41 cellular contexts compared by ENCODE assay signal in genomic region chr18:54557958-54558357, GRCh38. TPM values are rescaled to one million over a fixed set of nuclear protein-coding genes. Genes with fewer than 3 reads are reported as not detected.
"Had no signal": no experiment of that assay in that cellular context is flagged by ENCODE, and none has a peak within 500 bp of the region (broad histone marks: within the 10 kb centered on the region; RNA-seq: fewer than 3 reads in every experiment).

No MANE protein-coding gene starts in this region.

- H3K4me3 Mint-ChIP-seq: activated CD4-positive, alpha-beta memory T cell treated with anti-CD3 and anti-CD28 coated beads for 36 hours; activated CD4-positive, alpha-beta T cell treated with anti-CD3 and anti-CD28 coated beads for 36 hours; activated CD4-positive, alpha-beta T cell treated with anti-CD3 and anti-CD28 coated beads, Interleukin-2, amount 10 ng/mL, durations not matched to agents 24 days and 14 days; activated CD8-positive, alpha-beta memory T cell treated with anti-CD3 and anti-CD28 coated beads, Interleukin-2, amount 10 ng/mL, durations not matched to agents 7 days and 5 days; activated CD8-positive, alpha-beta T cell treated with anti-CD3 and anti-CD28 coated beads, Interleukin-2, amount 10 ng/mL, durations not matched to agents 7 days and 5 days; activated naive CD4-positive, alpha-beta T cell treated with anti-CD3 and anti-CD28 coated beads for 36 hours; activated naive CD4-positive, alpha-beta T cell treated with anti-CD3 and anti-CD28 coated beads, Interleukin-2, amount 50 U/mL, for 24 hours; activated naive CD8-positive, alpha-beta T cell treated with anti-CD3 and anti-CD28 coated beads for 36 hours; activated naive CD8-positive, alpha-beta T cell treated with anti-CD3 and anti-CD28 coated beads, Interleukin-2, amount 50 U/mL, for 24 hours; activated T-helper 1 cell treated with anti-CD3 and anti-CD28 coated beads, Interleukin-12 subunit alpha, Interleukin-12 subunit beta, Interleukin-2, Interleukin-4 antibody, amounts not matched to agents 30 ng/mL and 10 ng/mL and 1 ng/mL, durations not matched to agents 14 hours and 24 hours and 36 hours; effector memory CD8-positive, alpha-beta T cell; T-helper 17 cell; T-helper 2 cell treated with Interferon-gamma antibody and Interleukin-4, amounts not matched to agents 5 μg/mL and 100 μg/mL, for 36 hours had no signal

- DNase-seq: activated CD4-positive, alpha-beta memory T cell treated with anti-CD3 and anti-CD28 coated beads for 36 hours; activated CD4-positive, alpha-beta T cell treated with anti-CD3 and anti-CD28 coated beads for 36 hours; activated CD4-positive, CD25-positive, alpha-beta regulatory T cell; activated CD4-positive, CD25-positive, alpha-beta regulatory T cell treated with anti-CD3 and anti-CD28 coated beads, Interleukin-2, amount 50 U/mL, for 72 hours; activated CD8-positive, alpha-beta memory T cell treated with anti-CD3 and anti-CD28 coated beads, Interleukin-2, amount 10 ng/mL, durations not matched to agents 7 days and 5 days; activated CD8-positive, alpha-beta memory T cell treated with anti-CD3 and anti-CD28 coated beads, Interleukin-2, amount 50 U/mL, for 4 hours; activated CD8-positive, alpha-beta T cell treated with anti-CD3 and anti-CD28 coated beads, Interleukin-2, amount 10 ng/mL, durations not matched to agents 7 days and 5 days; activated effector memory CD4-positive, alpha-beta T cell treated with anti-CD3 and anti-CD28 coated beads, Interleukin-2, amount 50 U/mL, for 16 hours; activated naive CD4-positive, alpha-beta T cell treated with anti-CD3 and anti-CD28 coated beads for 36 hours; activated naive CD8-positive, alpha-beta T cell treated with anti-CD3 and anti-CD28 coated beads for 36 hours; activated naive CD8-positive, alpha-beta T cell treated with anti-CD3 and anti-CD28 coated beads, Interleukin-2, amount 50 U/mL, for 24 hours; activated T-cell treated with anti-CD3 and anti-CD28 coated beads, Interleukin-2, amount 50 U/mL, for 1 hour; activated T-cell treated with anti-CD3 and anti-CD28 coated beads, Interleukin-2, amount 50 U/mL, for 48 hours; adrenal gland; amygdala; aorta; body of pancreas; caudate nucleus; cortex of kidney; dermis blood vessel endothelial cell; effector CD4-positive, alpha-beta T cell; effector memory CD8-positive, alpha-beta T cell; esophagus squamous epithelium; foreskin melanocyte; T-helper 1 cell; T-helper 17 cell; T1000; WERI-Rb-1 had no signal

- H3K27ac Mint-ChIP-seq: activated CD4-positive, alpha-beta memory T cell treated with anti-CD3 and anti-CD28 coated beads for 36 hours; activated CD4-positive, alpha-beta T cell treated with anti-CD3 and anti-CD28 coated beads for 36 hours; activated CD4-positive, alpha-beta T cell treated with anti-CD3 and anti-CD28 coated beads, Interleukin-2, amount 10 ng/mL, durations not matched to agents 24 days and 14 days; activated CD8-positive, alpha-beta memory T cell treated with anti-CD3 and anti-CD28 coated beads, Interleukin-2, amount 10 ng/mL, durations not matched to agents 7 days and 5 days; activated CD8-positive, alpha-beta T cell treated with anti-CD3 and anti-CD28 coated beads, Interleukin-2, amount 10 ng/mL, durations not matched to agents 7 days and 5 days; activated naive CD4-positive, alpha-beta T cell treated with anti-CD3 and anti-CD28 coated beads for 36 hours; activated naive CD4-positive, alpha-beta T cell treated with anti-CD3 and anti-CD28 coated beads, Interleukin-2, amount 50 U/mL, for 24 hours; activated naive CD8-positive, alpha-beta T cell treated with anti-CD3 and anti-CD28 coated beads for 36 hours; activated naive CD8-positive, alpha-beta T cell treated with anti-CD3 and anti-CD28 coated beads, Interleukin-2, amount 50 U/mL, for 24 hours; activated T-helper 1 cell treated with anti-CD3 and anti-CD28 coated beads, Interleukin-12 subunit alpha, Interleukin-12 subunit beta, Interleukin-2, Interleukin-4 antibody, amounts not matched to agents 30 ng/mL and 10 ng/mL and 1 ng/mL, durations not matched to agents 14 hours and 24 hours and 36 hours; activated T-helper 2 cell treated with anti-CD3 and anti-CD28 coated beads, Interferon-gamma antibody, Interleukin-2, Interleukin-4, amounts not matched to agents 10 μg/mL and 5 μg/mL and 100 μg/mL, durations not matched to agents 14 hours and 24 hours and 36 hours; effector memory CD8-positive, alpha-beta T cell; T-helper 17 cell; T-helper 2 cell treated with Interferon-gamma antibody and Interleukin-4, amounts not matched to agents 5 μg/mL and 100 μg/mL, for 36 hours had no signal

- H3K27ac ChIP-seq: adrenal gland, body of pancreas, epithelial cell of prostate, esophagus squamous epithelium, gastroesophageal sphincter, WERI-Rb-1 had no signal

- FAIRE-seq: colon had no signal

- H3K4me3 ChIP-seq: adrenal gland, body of pancreas, esophagus squamous epithelium, gastroesophageal sphincter had no signal

- H3K9me3 ChIP-seq: adrenal gland, body of pancreas, esophagus squamous epithelium, gastroesophageal sphincter had no signal

- H3K4me1 ChIP-seq: adrenal gland, body of pancreas, esophagus squamous epithelium, gastroesophageal sphincter had no signal

- ATAC-seq: activated CD4-positive, alpha-beta T cell treated with anti-CD3 and anti-CD28 coated beads for 36 hours; activated CD8-positive, alpha-beta memory T cell treated with anti-CD3 and anti-CD28 coated beads, Interleukin-2, amount 10 ng/mL, durations not matched to agents 7 days and 5 days; activated CD8-positive, alpha-beta T cell treated with anti-CD3 and anti-CD28 coated beads, Interleukin-2, amount 10 ng/mL, durations not matched to agents 7 days and 5 days; activated naive CD8-positive, alpha-beta T cell treated with anti-CD3 and anti-CD28 coated beads, Interleukin-2, amount 50 U/mL, for 24 hours; body of pancreas; effector memory CD8-positive, alpha-beta T cell; gastroesophageal sphincter; T-helper 17 cell had no signal

- H3K36me3 ChIP-seq: adrenal gland, esophagus squamous epithelium, gastroesophageal sphincter, WERI-Rb-1 had no signal

- H3K27me3 Mint-ChIP-seq: activated CD4-positive, alpha-beta memory T cell treated with anti-CD3 and anti-CD28 coated beads for 36 hours; activated CD4-positive, alpha-beta T cell treated with anti-CD3 and anti-CD28 coated beads for 36 hours; activated naive CD4-positive, alpha-beta T cell treated with anti-CD3 and anti-CD28 coated beads, Interleukin-2, amount 50 U/mL, for 24 hours had no signal

- H3K36me3 Mint-ChIP-seq: activated CD4-positive, alpha-beta memory T cell treated with anti-CD3 and anti-CD28 coated beads for 36 hours; activated CD8-positive, alpha-beta memory T cell treated with anti-CD3 and anti-CD28 coated beads, Interleukin-2, amount 10 ng/mL, durations not matched to agents 7 days and 5 days; activated naive CD4-positive, alpha-beta T cell treated with anti-CD3 and anti-CD28 coated beads, Interleukin-2, amount 50 U/mL, for 24 hours; activated naive CD8-positive, alpha-beta T cell treated with anti-CD3 and anti-CD28 coated beads for 36 hours had no signal

- H3K27me3 ChIP-seq: adrenal gland, body of pancreas, esophagus squamous epithelium, gastroesophageal sphincter had no signal

- H3K4me1 Mint-ChIP-seq: activated CD4-positive, alpha-beta T cell treated with anti-CD3 and anti-CD28 coated beads for 36 hours; activated CD4-positive, alpha-beta T cell treated with anti-CD3 and anti-CD28 coated beads, Interleukin-2, amount 10 ng/mL, durations not matched to agents 24 days and 14 days; activated CD8-positive, alpha-beta memory T cell treated with anti-CD3 and anti-CD28 coated beads, Interleukin-2, amount 10 ng/mL, durations not matched to agents 7 days and 5 days; activated naive CD4-positive, alpha-beta T cell treated with anti-CD3 and anti-CD28 coated beads, Interleukin-2, amount 50 U/mL, for 24 hours; activated naive CD8-positive, alpha-beta T cell treated with anti-CD3 and anti-CD28 coated beads for 36 hours; activated naive CD8-positive, alpha-beta T cell treated with anti-CD3 and anti-CD28 coated beads, Interleukin-2, amount 50 U/mL, for 24 hours; T-helper 17 cell had no signal

- H3K9me3 Mint-ChIP-seq: activated CD4-positive, alpha-beta memory T cell treated with anti-CD3 and anti-CD28 coated beads for 36 hours; activated CD4-positive, alpha-beta T cell treated with anti-CD3 and anti-CD28 coated beads, Interleukin-2, amount 10 ng/mL, durations not matched to agents 24 days and 14 days; activated naive CD4-positive, alpha-beta T cell treated with anti-CD3 and anti-CD28 coated beads for 36 hours; activated naive CD4-positive, alpha-beta T cell treated with anti-CD3 and anti-CD28 coated beads, Interleukin-2, amount 50 U/mL, for 24 hours; activated naive CD8-positive, alpha-beta T cell treated with anti-CD3 and anti-CD28 coated beads for 36 hours; activated naive CD8-positive, alpha-beta T cell treated with anti-CD3 and anti-CD28 coated beads, Interleukin-2, amount 50 U/mL, for 24 hours; activated T-helper 1 cell treated with anti-CD3 and anti-CD28 coated beads, Interleukin-12 subunit alpha, Interleukin-12 subunit beta, Interleukin-2, Interleukin-4 antibody, amounts not matched to agents 30 ng/mL and 10 ng/mL and 1 ng/mL, durations not matched to agents 14 hours and 24 hours and 36 hours; activated T-helper 2 cell treated with anti-CD3 and anti-CD28 coated beads, Interferon-gamma antibody, Interleukin-2, Interleukin-4, amounts not matched to agents 10 μg/mL and 5 μg/mL and 100 μg/mL, durations not matched to agents 14 hours and 24 hours and 36 hours; effector memory CD8-positive, alpha-beta T cell; T-helper 2 cell treated with Interferon-gamma antibody and Interleukin-4, amounts not matched to agents 5 μg/mL and 100 μg/mL, for 36 hours had no signal

RNA-seq across cellular contexts. Expression of gene DYNAP, which starts 33.1 kb away (rescaled TPM):
- total RNA-seq: activated CD4-positive, alpha-beta memory T cell treated with anti-CD3 and anti-CD28 coated beads for 36 hours; activated CD4-positive, alpha-beta T cell treated with anti-CD3 and anti-CD28 coated beads for 36 hours; activated CD4-positive, alpha-beta T cell treated with anti-CD3 and anti-CD28 coated beads, Interleukin-2, amount 10 ng/mL, durations not matched to agents 24 days and 14 days; activated CD8-positive, alpha-beta memory T cell treated with anti-CD3 and anti-CD28 coated beads for 36 hours; activated CD8-positive, alpha-beta memory T cell treated with anti-CD3 and anti-CD28 coated beads, Interleukin-2, amount 10 ng/mL, durations not matched to agents 7 days and 5 days; activated CD8-positive, alpha-beta T cell treated with anti-CD3 and anti-CD28 coated beads, Interleukin-2, amount 10 ng/mL, durations not matched to agents 7 days and 5 days; activated naive CD4-positive, alpha-beta T cell treated with anti-CD3 and anti-CD28 coated beads for 36 hours; activated naive CD8-positive, alpha-beta T cell treated with anti-CD3 and anti-CD28 coated beads for 36 hours; activated T-helper 1 cell treated with anti-CD3 and anti-CD28 coated beads, Interleukin-12 subunit alpha, Interleukin-12 subunit beta, Interleukin-2, Interleukin-4 antibody, amounts not matched to agents 30 ng/mL and 10 ng/mL and 1 ng/mL, durations not matched to agents 14 hours and 24 hours and 36 hours; activated T-helper 2 cell treated with anti-CD3 and anti-CD28 coated beads, Interferon-gamma antibody, Interleukin-2, Interleukin-4, amounts not matched to agents 10 μg/mL and 5 μg/mL and 100 μg/mL, durations not matched to agents 14 hours and 24 hours and 36 hours; adrenal gland; aorta; body of pancreas; chondrocyte; dermis blood vessel endothelial cell; fibroblast of lung; fibroblast of villous mesenchyme; glomerular endothelial cell; T-helper 17 cell had no signal
- polyA plus RNA-seq: adrenal gland, aorta, fibroblast of lung had no signal
